Comparison of ENCODE assay signal across 10 cellular contexts in the genomic region with DNA sequence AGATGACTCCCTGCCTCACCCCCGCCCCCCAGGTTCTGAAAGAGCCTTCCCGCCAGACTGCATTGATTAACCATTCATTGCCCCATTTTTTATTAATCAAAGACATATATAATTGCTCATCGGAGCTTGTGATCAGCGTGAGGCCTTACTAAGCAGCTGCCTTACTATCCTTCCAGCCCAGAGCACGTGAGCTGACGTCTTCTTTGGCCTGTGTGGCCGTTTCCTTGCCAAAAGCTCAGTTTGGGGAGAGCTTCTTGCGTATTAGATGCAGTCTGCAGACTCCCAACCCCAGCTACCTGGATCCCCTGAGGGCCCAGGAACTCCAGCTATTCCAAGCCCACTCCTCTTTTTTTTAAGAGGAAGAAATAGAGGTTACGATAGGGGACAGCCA. TPM values are rescaled to one million over a fixed set of nuclear protein-coding genes. Genes with fewer than 3 reads are reported as not detected.
DNase-seq lines count a peak whose midpoint lies in the region; ATAC-seq and TF ChIP-seq lines count a peak whose summit lies in the region.
"Had no signal": no experiment of that assay in that cellular context is flagged by ENCODE, and none has a peak within 500 bp of the region (broad histone marks: within the 10 kb centered on the region; RNA-seq: fewer than 3 reads in every experiment).

No MANE protein-coding gene starts in this region.

- peak overlapping the region; percentile 86 for H3K4me3 Mint-ChIP-seq in CD8-positive, alpha-beta T cell
- peak overlapping the region; percentile 88 for H3K4me3 Mint-ChIP-seq in activated CD4-positive, alpha-beta memory T cell treated with anti-CD3 and anti-CD28 coated beads, Interleukin-2, amount 10 ng/mL, durations not matched to agents 7 days and 5 days
- H3K4me3 Mint-ChIP-seq in glutamatergic neuron (ENCODE audit: unreplicated experiment) (peak overlapping the region; percentile 23), progenitor cell of endocrine pancreas (ENCODE audit: low read depth) (peak overlapping the region; percentile 73)

- no peak for ATAC-seq in CD8-positive, alpha-beta T cell

- no peaks in the 10 kb centered on the region for H3K27me3 ChIP-seq in CD8-positive, alpha-beta T cell (ENCODE audit: insufficient read depth, low read length)

- H3K27me3 Mint-ChIP-seq in CD8-positive, alpha-beta T cell (ENCODE audit: low read depth): no peaks in the 10 kb centered on the region
- H3K27me3 Mint-ChIP-seq in activated CD4-positive, alpha-beta memory T cell treated with anti-CD3 and anti-CD28 coated beads, Interleukin-2, amount 10 ng/mL, durations not matched to agents 7 days and 5 days: peaks cover 12% of the 10 kb centered on the region
- H3K27me3 Mint-ChIP-seq in glutamatergic neuron (ENCODE audit: unreplicated experiment): peaks cover 5% of the 10 kb centered on the region
- peaks cover 32% of the 10 kb centered on the region for H3K27me3 Mint-ChIP-seq in progenitor cell of endocrine pancreas

- H3K27ac ChIP-seq in CD8-positive, alpha-beta T cell (ENCODE audit: low read depth, low read length): no peak overlapping the region

- H3K4me1 ChIP-seq in CD8-positive, alpha-beta T cell (ENCODE audit: insufficient read depth, low read length): peaks cover 31% of the 10 kb centered on the region

- no peak for TF ChIP-seq CTCF in CD8-positive, alpha-beta T cell (IDR thresholded peaks at IDR 0.05)
- TF ChIP-seq CTCF in glutamatergic neuron (IDR thresholded peaks at IDR 0.05; ENCODE audit: partially characterized antibody, unreplicated experiment) (no peak), progenitor cell of endocrine pancreas (IDR thresholded peaks at IDR 0.05; ENCODE audit: unreplicated experiment) (no peak)

- POLR2A ChIA-PET in CD8-positive, alpha-beta T cell (lab: Charles Lee): interaction anchor here (1.4 kb wide), 1 partner anchor 66 kb away, joined by 3 read pairs; no protein-coding TSS in a partner anchor
- POLR2A ChIA-PET in activated CD4-positive, alpha-beta memory T cell treated with anti-CD3 and anti-CD28 coated beads, Interleukin-2, amount 10 ng/mL, durations not matched to agents 7 days and 5 days (lab: Charles Lee): interaction anchor here (0.8 to 4.9 kb wide), 4 partner anchors 10 to 87 kb away, joined by 3 to 19 read pairs (median 7); a partner anchor contains a TSS

- intact Hi-C loops in CD8-positive, alpha-beta T cell (cut with DNase I, micrococcal nuclease): loop anchor here (2.0 to 10.0 kb wide), 4 partner anchors 29 to 217 kb away; a partner anchor contains a TSS

- peaks cover 4% of the 10 kb centered on the region for H3K36me3 ChIP-seq in CD8-positive, alpha-beta T cell (ENCODE audit: insufficient read depth, low read length)

- H3K4me3 ChIP-seq in CD8-positive, alpha-beta T cell (ENCODE audit: low read depth, low read length): no peak overlapping the region

- peaks cover 43% of the 10 kb centered on the region for H3K4me1 Mint-ChIP-seq in CD8-positive, alpha-beta T cell (ENCODE audit: low read depth)
- peaks cover 53% of the 10 kb centered on the region for H3K4me1 Mint-ChIP-seq in activated CD4-positive, alpha-beta memory T cell treated with anti-CD3 and anti-CD28 coated beads, Interleukin-2, amount 10 ng/mL, durations not matched to agents 7 days and 5 days
- H3K4me1 Mint-ChIP-seq in glutamatergic neuron (ENCODE audit: low read depth, unreplicated experiment) (peaks cover 6% of the 10 kb centered on the region), progenitor cell of endocrine pancreas (ENCODE audit: low read depth) (peaks cover 8% of the 10 kb centered on the region)

- no peak for DNase-seq in CD8-positive, alpha-beta T cell
- no peak for DNase-seq in activated CD4-positive, alpha-beta memory T cell treated with anti-CD3 and anti-CD28 coated beads, Interleukin-2, amount 10 ng/mL, durations not matched to agents 7 days and 5 days
- DNase-seq in glutamatergic neuron (no peak), progenitor cell of endocrine pancreas (ENCODE audit: low spot score, unreplicated experiment) (no peak), dedifferentiated amniotic fluid mesenchymal stem cell (ENCODE audit: extremely low spot score) (no peak), DMS153 treated with DMSO at 0.1 percent for 48 hours (lab: John Stamatoyannopoulos, UW; ENCODE audit: unreplicated experiment) (no peak), ecto neural progenitor cell (ENCODE audit: low spot score) (no peak)
- DNase-seq in activated CD8-positive, alpha-beta memory T cell treated with anti-CD3 and anti-CD28 coated beads for 24 hours: no peak
- DNase-seq: NCI-H748 treated with DMSO at 0.1 percent for 48 hours had no signal

- no peaks in the 10 kb centered on the region for H3K9me3 Mint-ChIP-seq in CD8-positive, alpha-beta T cell
- no peaks in the 10 kb centered on the region for H3K9me3 Mint-ChIP-seq in activated CD4-positive, alpha-beta memory T cell treated with anti-CD3 and anti-CD28 coated beads, Interleukin-2, amount 10 ng/mL, durations not matched to agents 7 days and 5 days
- H3K9me3 Mint-ChIP-seq in glutamatergic neuron (ENCODE audit: unreplicated experiment) (peaks cover 4% of the 10 kb centered on the region), progenitor cell of endocrine pancreas (ENCODE audit: low read depth) (no peaks in the 10 kb centered on the region)

- H3K9me3 ChIP-seq in CD8-positive, alpha-beta T cell (ENCODE audit: low read length): no peaks in the 10 kb centered on the region

- H3K27ac Mint-ChIP-seq in CD8-positive, alpha-beta T cell: peak overlapping the region; percentile 50
- peak overlapping the region; percentile 92 for H3K27ac Mint-ChIP-seq in activated CD4-positive, alpha-beta memory T cell treated with anti-CD3 and anti-CD28 coated beads, Interleukin-2, amount 10 ng/mL, durations not matched to agents 7 days and 5 days
- no peak overlapping the region for H3K27ac Mint-ChIP-seq in glutamatergic neuron (ENCODE audit: unreplicated experiment)
- H3K27ac Mint-ChIP-seq in progenitor cell of endocrine pancreas: no peak overlapping the region

- H3K36me3 Mint-ChIP-seq in CD8-positive, alpha-beta T cell: peaks cover 8% of the 10 kb centered on the region
- peaks cover 36% of the 10 kb centered on the region for H3K36me3 Mint-ChIP-seq in activated CD4-positive, alpha-beta memory T cell treated with anti-CD3 and anti-CD28 coated beads, Interleukin-2, amount 10 ng/mL, durations not matched to agents 7 days and 5 days (ENCODE audit: low read depth)
- no peaks in the 10 kb centered on the region for H3K36me3 Mint-ChIP-seq in glutamatergic neuron (ENCODE audit: unreplicated experiment)
- peaks cover 3% of the 10 kb centered on the region for H3K36me3 Mint-ChIP-seq in progenitor cell of endocrine pancreas (ENCODE audit: insufficient read depth)

- CTCF ChIA-PET in CD8-positive, alpha-beta T cell (lab: Charles Lee): interaction anchor here (0.9 to 1.6 kb wide), 4 partner anchors 10 to 66 kb away, joined by 3 to 13 read pairs (median 4); no protein-coding TSS in a partner anchor
- CTCF ChIA-PET in activated CD4-positive, alpha-beta memory T cell treated with anti-CD3 and anti-CD28 coated beads, Interleukin-2, amount 10 ng/mL, durations not matched to agents 7 days and 5 days (lab: Charles Lee): interaction anchor here (0.9 to 4.2 kb wide), 5 partner anchors 12 to 373 kb away, joined by 3 to 30 read pairs (median 3); no protein-coding TSS in a partner anchor

RNA-seq across cellular contexts. Expression of a gene that starts 0.8 kb away (rescaled TPM):
- total RNA-seq in CD8-positive, alpha-beta T cell: 10 to 100 TPM in 1 of 2 experiments, 1 to 10 TPM in 1; 9.3 to 11.3 TPM
- 100 to 1,000 TPM in 1 of 2 experiments, 10 to 100 TPM in 1; 94.5 to 101 TPM for total RNA-seq in activated CD4-positive, alpha-beta memory T cell treated with anti-CD3 and anti-CD28 coated beads, Interleukin-2, amount 10 ng/mL, durations not matched to agents 7 days and 5 days
- total RNA-seq in glutamatergic neuron (ENCODE audit: unreplicated experiment) (10.8 TPM), progenitor cell of endocrine pancreas (21.5 and 24.6 TPM in 2 replicates)

RNA-seq across cellular contexts. Expression of a gene that starts 32.6 kb away (rescaled TPM):
- total RNA-seq in CD8-positive, alpha-beta T cell: under 1 TPM; 0.16 to 0.31 TPM
- total RNA-seq in activated CD4-positive, alpha-beta memory T cell treated with anti-CD3 and anti-CD28 coated beads, Interleukin-2, amount 10 ng/mL, durations not matched to agents 7 days and 5 days: under 1 TPM; 0.35 to 0.50 TPM
- total RNA-seq in glutamatergic neuron (ENCODE audit: unreplicated experiment) (119 TPM), progenitor cell of endocrine pancreas (1.9 and 2.1 TPM in 2 replicates)

RNA-seq across cellular contexts. Expression of a gene that starts 37.2 kb away (rescaled TPM):
- under 1 TPM; 0.78 to 0.90 TPM for total RNA-seq in CD8-positive, alpha-beta T cell
- total RNA-seq in activated CD4-positive, alpha-beta memory T cell treated with anti-CD3 and anti-CD28 coated beads, Interleukin-2, amount 10 ng/mL, durations not matched to agents 7 days and 5 days: under 1 TPM; 0.33 to 0.68 TPM
- total RNA-seq in glutamatergic neuron (ENCODE audit: unreplicated experiment) (not detected), progenitor cell of endocrine pancreas (not detected in 2 replicates)
- total RNA-seq: epithelial cell of proximal tubule had no signal

RNA-seq across cellular contexts. Expression of a gene that starts 46.7 kb away (rescaled TPM):
- not detected for total RNA-seq in CD8-positive, alpha-beta T cell
- total RNA-seq in activated CD4-positive, alpha-beta memory T cell treated with anti-CD3 and anti-CD28 coated beads, Interleukin-2, amount 10 ng/mL, durations not matched to agents 7 days and 5 days: not detected
- total RNA-seq in glutamatergic neuron (ENCODE audit: unreplicated experiment) (not detected), progenitor cell of endocrine pancreas (not detected in 2 replicates)
- total RNA-seq: epithelial cell of proximal tubule had no signal

Comparison
In these comparisons a context has a peak if more than half of its experiments do, and no peak if none do; other contexts are left out.
1. H3K27ac Mint-ChIP-seq: peak in CD8-positive, alpha-beta T cell (single experiment) and activated CD4-positive, alpha-beta memory T cell treated with anti-CD3 and anti-CD28 coated beads, Interleukin-2, amount 10 ng/mL, durations not matched to agents 7 days and 5 days (single experiment); none in glutamatergic neuron (single experiment) and progenitor cell of endocrine pancreas (single experiment).
2. H3K4me3 Mint-ChIP-seq: peak in every context shown above with its lines; median percentile 88 in activated CD4-positive, alpha-beta memory T cell treated with anti-CD3 and anti-CD28 coated beads, Interleukin-2, amount 10 ng/mL, durations not matched to agents 7 days and 5 days; 86 in CD8-positive, alpha-beta T cell; 73 in progenitor cell of endocrine pancreas; 23 in glutamatergic neuron.
3. RNA of a gene that starts 32.6 kb away (total RNA-seq): 119 TPM in glutamatergic neuron (single experiment); 1.9 to 2.1 TPM in progenitor cell of endocrine pancreas, 0.35 to 0.50 TPM in activated CD4-positive, alpha-beta memory T cell treated with anti-CD3 and anti-CD28 coated beads, Interleukin-2, amount 10 ng/mL, durations not matched to agents 7 days and 5 days and 0.16 to 0.31 TPM in CD8-positive, alpha-beta T cell; every median in the first group is over 10 times any median in the second.